ENCODE assay signal across 15 cellular contexts in genomic region chr2:169818241-169818640, GRCh38.
"Had no signal": no experiment of that assay in that cellular context is flagged by ENCODE, and none has a peak within 500 bp of the region (broad histone marks: within the 10 kb centered on the region; RNA-seq: fewer than 3 reads in every experiment).

No MANE protein-coding gene starts in this region.

- H3K27ac ChIP-seq: colonic mucosa, lower lobe of right lung, right atrium auricular region, uterus had no signal

- H3K27ac Mint-ChIP-seq: activated CD4-positive, alpha-beta memory T cell treated with anti-CD3 and anti-CD28 coated beads for 36 hours; T-helper 2 cell treated with Interferon-gamma antibody and Interleukin-4, amounts not matched to agents 5 μg/mL and 100 μg/mL, for 36 hours had no signal

- DNase-seq: activated CD4-positive, alpha-beta memory T cell treated with anti-CD3 and anti-CD28 coated beads for 36 hours; activated CD4-positive, alpha-beta T cell treated with anti-CD3 and anti-CD28 coated beads for 1 hour; activated naive CD8-positive, alpha-beta T cell treated with anti-CD3 and anti-CD28 coated beads, Interleukin-2, amount 50 U/mL, for 24 hours; activated T-cell treated with anti-CD3 and anti-CD28 coated beads, Interleukin-2, amount 50 U/mL, for 4 hours; colonic mucosa; hippocampal formation; left cardiac atrium; lower lobe of right lung; naive B cell; tibial artery; uterus had no signal

- H3K4me3 ChIP-seq: ascending aorta, colonic mucosa, lower lobe of right lung, right atrium auricular region, tibial artery, uterus had no signal

- ATAC-seq: activated naive CD8-positive, alpha-beta T cell treated with anti-CD3 and anti-CD28 coated beads, Interleukin-2, amount 50 U/mL, for 24 hours; activated T-cell treated with anti-CD3 and anti-CD28 coated beads, Interleukin-2, amount 50 U/mL, for 4 hours; left cardiac atrium; lower lobe of right lung; stimulated activated effector memory CD8-positive, alpha-beta T cell treated with anti-CD3 and anti-CD28 coated beads, Interleukin-12 subunit alpha, Interleukin-12 subunit beta, amount 100 ng/mL, for 72 hours had no signal

- H3K27me3 ChIP-seq: ascending aorta, colonic mucosa, right atrium auricular region, tibial artery, uterus had no signal

- H3K27me3 Mint-ChIP-seq: activated CD4-positive, alpha-beta memory T cell treated with anti-CD3 and anti-CD28 coated beads for 36 hours; activated naive CD8-positive, alpha-beta T cell treated with anti-CD3 and anti-CD28 coated beads, Interleukin-2, amount 50 U/mL, for 24 hours; naive B cell had no signal

- H3K9me3 Mint-ChIP-seq: activated T-cell treated with anti-CD3 and anti-CD28 coated beads, Interleukin-2, amount 50 U/mL, for 4 hours; stimulated activated effector memory CD8-positive, alpha-beta T cell treated with anti-CD3 and anti-CD28 coated beads, Interleukin-12 subunit alpha, Interleukin-12 subunit beta, amount 100 ng/mL, for 72 hours had no signal

- H3K9me3 ChIP-seq: ascending aorta, colonic mucosa, lower lobe of right lung, right atrium auricular region, tibial artery, uterus had no signal

- H3K4me3 Mint-ChIP-seq: activated CD4-positive, alpha-beta memory T cell treated with anti-CD3 and anti-CD28 coated beads for 36 hours; activated naive CD8-positive, alpha-beta T cell treated with anti-CD3 and anti-CD28 coated beads, Interleukin-2, amount 50 U/mL, for 24 hours; activated T-cell treated with anti-CD3 and anti-CD28 coated beads, Interleukin-2, amount 50 U/mL, for 4 hours; naive B cell; stimulated activated effector memory CD8-positive, alpha-beta T cell treated with anti-CD3 and anti-CD28 coated beads, Interleukin-12 subunit alpha, Interleukin-12 subunit beta, amount 100 ng/mL, for 72 hours; T-helper 2 cell treated with Interferon-gamma antibody and Interleukin-4, amounts not matched to agents 5 μg/mL and 100 μg/mL, for 36 hours had no signal

- H3K36me3 ChIP-seq: colonic mucosa, uterus had no signal
